1 cellular context compared by ENCODE assay signal in genomic region chr11:75431533-75432525, GRCh38.
TF ChIP-seq lines count a peak whose summit lies in the region.

No MANE protein-coding gene starts in this region.

TF ChIP-seq in A549, 52 proteins besides CTCF, POLR2A, EP300 and RAD21 (continued from another document):
- TF ChIP-seq, protein P1, sequence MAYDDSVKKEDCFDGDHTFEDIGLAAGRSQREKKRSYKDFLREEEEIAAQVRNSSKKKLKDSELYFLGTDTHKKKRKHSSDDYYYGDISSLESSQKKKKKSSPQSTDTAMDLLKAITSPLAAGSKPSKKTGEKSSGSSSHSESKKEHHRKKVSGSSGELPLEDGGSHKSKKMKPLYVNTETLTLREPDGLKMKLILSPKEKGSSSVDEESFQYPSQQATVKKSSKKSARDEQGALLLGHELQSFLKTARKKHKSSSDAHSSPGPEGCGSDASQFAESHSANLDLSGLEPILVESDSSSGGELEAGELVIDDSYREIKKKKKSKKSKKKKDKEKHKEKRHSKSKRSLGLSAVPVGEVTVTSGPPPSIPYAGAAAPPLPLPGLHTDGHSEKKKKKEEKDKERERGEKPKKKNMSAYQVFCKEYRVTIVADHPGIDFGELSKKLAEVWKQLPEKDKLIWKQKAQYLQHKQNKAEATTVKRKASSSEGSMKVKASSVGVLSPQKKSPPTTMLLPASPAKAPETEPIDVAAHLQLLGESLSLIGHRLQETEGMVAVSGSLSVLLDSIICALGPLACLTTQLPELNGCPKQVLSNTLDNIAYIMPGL (CRISPR knock-in tag; IDR thresholded peaks at IDR 0.05; ENCODE audit: borderline replicate concordance) = no peak
